1 cellular context compared by ENCODE assay signal in genomic region chr12:31506907-31507306, GRCh38.
TF ChIP-seq lines count a peak whose summit lies in the region.

No MANE protein-coding gene starts in this region.

TF ChIP-seq in H1, 55 proteins besides CTCF, POLR2A, EP300 and RAD21 (continued from another document):
- peak; percentile 38; the same call in 1 of the 2 replicates for TF ChIP-seq ATF2 (IDR thresholded peaks at IDR 0.05; ENCODE audit: low read length)
- no peak for TF ChIP-seq SIRT6 (IDR thresholded peaks at IDR 0.05; ENCODE audit: low read length)
- TF ChIP-seq TAF1 (IDR thresholded peaks at IDR 0.05; ENCODE audit: low read depth, low read length): 0 out of 2 replicates have a peak, but pooled peaks have one; percentile 4
